Comparison of ENCODE assay signal across 28 cellular contexts in genomic region chr16:1819611-1820010, GRCh38. TPM values are rescaled to one million over a fixed set of nuclear protein-coding genes. Genes with fewer than 3 reads are reported as not detected.
"Had no signal": no experiment of that assay in that cellular context is flagged by ENCODE, and none has a peak within 500 bp of the region (broad histone marks: within the 10 kb centered on the region; RNA-seq: fewer than 3 reads in every experiment).

No MANE protein-coding gene starts in this region.

- H3K4me1 Mint-ChIP-seq: mesothelial cell of epicardium had no signal

- H3K9me3 Mint-ChIP-seq: mesothelial cell of epicardium; naive B cell; natural killer cell treated with Interleukin-12 subunit alpha and Interleukin-12 subunit beta and Interleukin-15 and Interleukin-18, amount 100 ng/mL, for 72 hours; stimulated activated naive B cell treated with anti-CD40 and anti-IgM and Interleukin-4, amounts not matched to agents 10 μg/mL and 1 μg/mL and 100 μg/mL, for 72 hours; stimulated activated naive CD8-positive, alpha-beta T cell treated with anti-CD3 and anti-CD28 coated beads, Interleukin-15, Interleukin-2, amounts not matched to agents 100 ng/mL and 50 ng/mL, for 24 hours had no signal

- H3K27ac Mint-ChIP-seq: mesothelial cell of epicardium; naive B cell; natural killer cell treated with Interleukin-12 subunit alpha and Interleukin-12 subunit beta and Interleukin-15 and Interleukin-18, amount 100 ng/mL, for 72 hours; stimulated activated naive B cell treated with anti-CD40 and anti-IgM and Interleukin-4, amounts not matched to agents 10 μg/mL and 1 μg/mL and 100 μg/mL, for 72 hours; stimulated activated naive CD8-positive, alpha-beta T cell treated with anti-CD3 and anti-CD28 coated beads, Interleukin-15, Interleukin-2, amounts not matched to agents 100 ng/mL and 50 ng/mL, for 24 hours had no signal

- DNase-seq: dermis blood vessel endothelial cell; foreskin fibroblast; heart right ventricle; hippocampal formation; left cardiac atrium; left lung; mesenchymal stem cell; mucosa of descending colon; naive B cell; nucleus accumbens; psoas muscle; sigmoid colon; stimulated activated CD4-positive, alpha-beta T cell treated with anti-CD3 and anti-CD28 coated beads, Interleukin-4, amount 100 ng/mL, for 4 hours; stimulated activated naive B cell treated with anti-CD40 and anti-IgM and Interleukin-4, amounts not matched to agents 10 μg/mL and 1 μg/mL and 100 μg/mL, for 72 hours had no signal

- H3K27me3 Mint-ChIP-seq: naive B cell; natural killer cell treated with Interleukin-12 subunit alpha and Interleukin-12 subunit beta and Interleukin-15 and Interleukin-18, amount 100 ng/mL, for 72 hours; stimulated activated naive B cell treated with anti-CD40 and anti-IgM and Interleukin-4, amounts not matched to agents 10 μg/mL and 1 μg/mL and 100 μg/mL, for 72 hours; stimulated activated naive CD8-positive, alpha-beta T cell treated with anti-CD3 and anti-CD28 coated beads, Interleukin-15, Interleukin-2, amounts not matched to agents 100 ng/mL and 50 ng/mL, for 24 hours had no signal

- H3K4me3 ChIP-seq: coronary artery, gastroesophageal sphincter, heart right ventricle, left lung, mucosa of descending colon, psoas muscle, sigmoid colon, thoracic aorta, tibial nerve, upper lobe of left lung had no signal

- H3K27me3 ChIP-seq: gastroesophageal sphincter, heart right ventricle, left lung, sigmoid colon, tibial nerve, upper lobe of left lung had no signal

- H3K27ac ChIP-seq: coronary artery, epithelial cell of prostate, gastroesophageal sphincter, heart right ventricle, left lung, psoas muscle, sigmoid colon, thoracic aorta, tibial nerve, upper lobe of left lung had no signal

- ATAC-seq: esophagus mucosa; gastroesophageal sphincter; heart right ventricle; left cardiac atrium; left lung; mucosa of descending colon; natural killer cell treated with Interleukin-12 subunit alpha and Interleukin-12 subunit beta and Interleukin-15 and Interleukin-18, amount 100 ng/mL, for 72 hours; psoas muscle; right cardiac atrium; stimulated activated naive B cell treated with anti-CD40 and anti-IgM and Interleukin-4, amounts not matched to agents 10 μg/mL and 1 μg/mL and 100 μg/mL, for 72 hours had no signal

- H3K36me3 Mint-ChIP-seq: natural killer cell treated with Interleukin-12 subunit alpha and Interleukin-12 subunit beta and Interleukin-15 and Interleukin-18, amount 100 ng/mL, for 72 hours had no signal

- H3K4me3 Mint-ChIP-seq: mesothelial cell of epicardium; naive B cell; natural killer cell treated with Interleukin-12 subunit alpha and Interleukin-12 subunit beta and Interleukin-15 and Interleukin-18, amount 100 ng/mL, for 72 hours; stimulated activated naive B cell treated with anti-CD40 and anti-IgM and Interleukin-4, amounts not matched to agents 10 μg/mL and 1 μg/mL and 100 μg/mL, for 72 hours; stimulated activated naive CD8-positive, alpha-beta T cell treated with anti-CD3 and anti-CD28 coated beads, Interleukin-15, Interleukin-2, amounts not matched to agents 100 ng/mL and 50 ng/mL, for 24 hours had no signal

RNA-seq across cellular contexts. Expression of gene IGFALS, which starts 26.1 kb away (rescaled TPM):
- total RNA-seq: dermis blood vessel endothelial cell, esophagus mucosa, kidney epithelial cell, left cardiac atrium, lung microvascular endothelial cell, right cardiac atrium, skeletal muscle tissue had no signal
